ENCODE assay signal across 23 cellular contexts in genomic region chr18:11695736-11696135, GRCh38.
"Had no signal": no experiment of that assay in that cellular context is flagged by ENCODE, and none has a peak within 500 bp of the region (broad histone marks: within the 10 kb centered on the region; RNA-seq: fewer than 3 reads in every experiment).

No MANE protein-coding gene starts in this region.

- H3K27ac ChIP-seq: left lung, lower lobe of right lung, ovary, right atrium auricular region, right lobe of liver, stomach, testis, thyroid gland, transverse colon, upper lobe of left lung, vagina had no signal

- ATAC-seq: left colon; left lung; lower lobe of right lung; natural killer cell; right lobe of liver; stimulated activated naive B cell treated with anti-CD40 and anti-IgM and Interleukin-4, amounts not matched to agents 10 μg/mL and 1 μg/mL and 100 μg/mL, for 72 hours; stimulated activated naive CD8-positive, alpha-beta T cell treated with anti-CD3 and anti-CD28 coated beads, Interleukin-15, Interleukin-2, amounts not matched to agents 100 U/mL and 50 U/mL, for 24 hours had no signal

- H3K27me3 ChIP-seq: ovary, right atrium auricular region, stomach, testis, thyroid gland, upper lobe of left lung, vagina had no signal

- DNase-seq: hippocampal formation; kidney; left colon; left lung; lower lobe of right lung; mesendoderm; naive B cell; natural killer cell; nephron progenitor cell; ovary; right lobe of liver; stimulated activated CD4-positive, alpha-beta T cell treated with anti-CD3 and anti-CD28 coated beads, Interleukin-1b, Interleukin-23, amount 100 ng/mL, for 48 hours; stimulated activated CD4-positive, alpha-beta T cell treated with anti-CD3 and anti-CD28 coated beads, Interleukin-4, amount 100 ng/mL, for 1 hour; stimulated activated naive B cell treated with anti-CD40 and anti-IgM and Interleukin-4, amounts not matched to agents 10 μg/mL and 1 μg/mL and 100 μg/mL, for 72 hours; stimulated activated naive CD8-positive, alpha-beta T cell treated with anti-CD3 and anti-CD28 coated beads, Interleukin-15, Interleukin-2, amounts not matched to agents 100 U/mL and 50 U/mL, for 24 hours; stomach; testis; thyroid gland; transverse colon; upper lobe of left lung had no signal

- H3K36me3 ChIP-seq: left lung, lower lobe of right lung, ovary, right atrium auricular region, right lobe of liver, stomach, thyroid gland, transverse colon, upper lobe of left lung, vagina had no signal

- H3K4me3 ChIP-seq: left lung, lower lobe of right lung, ovary, right atrium auricular region, right lobe of liver, smooth muscle cell, stomach, testis, thyroid gland, transverse colon, upper lobe of left lung, vagina had no signal

- FAIRE-seq: kidney had no signal
